Comparison of ENCODE assay signal across 22 cellular contexts in the genomic region with DNA sequence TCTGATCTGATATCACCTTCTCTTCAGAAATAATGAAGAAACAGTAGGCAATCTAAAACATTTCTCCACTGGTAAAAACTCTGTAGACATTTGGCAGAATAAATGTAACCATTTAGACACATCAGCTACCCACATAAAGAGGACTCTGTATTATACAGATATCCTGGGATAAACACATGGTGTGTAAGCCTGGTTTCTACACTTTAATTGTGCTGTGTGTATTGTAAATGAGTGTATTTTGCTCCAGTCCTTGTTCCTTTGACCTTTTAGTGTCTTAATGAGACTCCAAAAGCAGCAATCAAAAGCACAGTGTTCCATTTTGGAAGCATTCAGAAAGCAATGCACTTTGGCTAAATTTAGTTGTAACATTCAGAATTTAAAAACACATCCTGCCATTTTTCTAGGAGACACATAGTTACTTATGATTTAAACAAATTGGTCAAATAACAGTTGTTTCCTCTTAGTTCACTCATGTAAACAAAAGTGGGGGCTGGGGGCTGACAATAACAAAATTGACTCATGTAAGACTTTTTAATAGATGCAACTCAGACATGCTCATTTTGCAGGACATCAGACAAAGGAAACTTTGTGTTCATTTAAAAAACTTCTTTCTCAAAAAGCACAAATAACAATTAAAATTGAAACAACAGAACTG.
DNase-seq lines count a peak whose midpoint lies in the region; FAIRE-seq and TF ChIP-seq lines count a peak whose summit lies in the region.
"Had no signal": no experiment of that assay in that cellular context is flagged by ENCODE, and none has a peak within 500 bp of the region (broad histone marks: within the 10 kb centered on the region; RNA-seq: fewer than 3 reads in every experiment).

No MANE protein-coding gene starts in this region.

- H3K9me3 Mint-ChIP-seq in neural crest cell = peaks cover 4% of the 10 kb centered on the region
- no peaks in the 10 kb centered on the region for H3K9me3 Mint-ChIP-seq in activated CD4-positive, alpha-beta T cell treated with anti-CD3 and anti-CD28 coated beads, Interleukin-2, amount 10 ng/mL, durations not matched to agents 24 days and 14 days
- H3K9me3 Mint-ChIP-seq in CD8-positive, alpha-beta memory T cell = no peaks in the 10 kb centered on the region

- no peak overlapping the region for H3K27ac ChIP-seq in CD8-positive, alpha-beta memory T cell (ENCODE audit: low read depth, low read length)
- H3K27ac ChIP-seq: 22Rv1 had no signal

- peak overlapping the region; percentile 9 for H3K4me3 Mint-ChIP-seq in neural crest cell
- H3K4me3 Mint-ChIP-seq in activated CD4-positive, alpha-beta T cell treated with anti-CD3 and anti-CD28 coated beads, Interleukin-2, amount 10 ng/mL, durations not matched to agents 24 days and 14 days = no peak overlapping the region
- H3K4me3 Mint-ChIP-seq in CD8-positive, alpha-beta memory T cell = no peak overlapping the region

- peak; percentile 8 for DNase-seq in NCI-H748 (lab: John Stamatoyannopoulos, UW; ENCODE audit: unreplicated experiment)
- no peak for DNase-seq in NCI-H748 treated with DMSO at 0.1 percent for 48 hours (lab: John Stamatoyannopoulos, UW)
- no peak for DNase-seq in frontal cortex (ENCODE audit: low spot score in 2 of 2)
- DNase-seq in neural crest cell (ENCODE audit: low read depth, low spot score) = no peak
- DNase-seq in activated CD4-positive, alpha-beta T cell treated with anti-CD3 and anti-CD28 coated beads, Interleukin-2, amount 10 ng/mL, durations not matched to agents 24 days and 14 days = no peak
- DNase-seq in CD8-positive, alpha-beta memory T cell = no peak
- DNase-seq in DMS53 treated with DMSO at 0.1 percent for 48 hours (lab: John Stamatoyannopoulos, UW; ENCODE audit: unreplicated experiment) = no peak
- DNase-seq in AG08396 (ENCODE audit: low spot score) = no peak
- DNase-seq: ACHN, DMS79, Kasumi-1, NCI-H1694, NCI-H2081, NCI-H2171, NCI-H345, NCI-H524, OCI-M1, Right ventricle myocardium superior had no signal

- CTCF ChIA-PET in CD8-positive, alpha-beta memory T cell (lab: Charles Lee) = no interaction called here

- FAIRE-seq in frontal cortex (lab: Jason Lieb, UNC) = peak; percentile 10
- FAIRE-seq: D721Med, GM12878, H54 had no signal

- no peaks in the 10 kb centered on the region for H3K9me3 ChIP-seq in CD8-positive, alpha-beta memory T cell (ENCODE audit: low read length)

- H3K36me3 ChIP-seq in CD8-positive, alpha-beta memory T cell (ENCODE audit: insufficient read depth, low read length) = no peaks in the 10 kb centered on the region

- H3K36me3 Mint-ChIP-seq in neural crest cell (ENCODE audit: low read depth) = no peaks in the 10 kb centered on the region
- H3K36me3 Mint-ChIP-seq in activated CD4-positive, alpha-beta T cell treated with anti-CD3 and anti-CD28 coated beads, Interleukin-2, amount 10 ng/mL, durations not matched to agents 24 days and 14 days (ENCODE audit: low read depth) = no peaks in the 10 kb centered on the region
- H3K36me3 Mint-ChIP-seq in CD8-positive, alpha-beta memory T cell = no peaks in the 10 kb centered on the region

- H3K4me3 ChIP-seq in CD8-positive, alpha-beta memory T cell (ENCODE audit: low read length) = no peak overlapping the region
- H3K4me3 ChIP-seq: GM12878 had no signal

- intact Hi-C loops in activated CD4-positive, alpha-beta T cell treated with anti-CD3 and anti-CD28 coated beads, Interleukin-2, amount 10 ng/mL, durations not matched to agents 24 days and 14 days (cut with micrococcal nuclease) = no loop called here

- no peaks in the 10 kb centered on the region for H3K4me1 ChIP-seq in CD8-positive, alpha-beta memory T cell (ENCODE audit: insufficient read depth, low read length)

- POLR2A ChIA-PET in CD8-positive, alpha-beta memory T cell (lab: Charles Lee) = no interaction called here

- peak overlapping the region; percentile 85 for H3K27ac Mint-ChIP-seq in neural crest cell (ENCODE audit: unreplicated experiment)
- no peak overlapping the region for H3K27ac Mint-ChIP-seq in activated CD4-positive, alpha-beta T cell treated with anti-CD3 and anti-CD28 coated beads, Interleukin-2, amount 10 ng/mL, durations not matched to agents 24 days and 14 days
- no peak overlapping the region for H3K27ac Mint-ChIP-seq in CD8-positive, alpha-beta memory T cell

- no peaks in the 10 kb centered on the region for H3K27me3 Mint-ChIP-seq in neural crest cell (ENCODE audit: low read depth)
- H3K27me3 Mint-ChIP-seq in activated CD4-positive, alpha-beta T cell treated with anti-CD3 and anti-CD28 coated beads, Interleukin-2, amount 10 ng/mL, durations not matched to agents 24 days and 14 days = no peaks in the 10 kb centered on the region
- no peaks in the 10 kb centered on the region for H3K27me3 Mint-ChIP-seq in CD8-positive, alpha-beta memory T cell

- peaks cover 24% of the 10 kb centered on the region for H3K4me1 Mint-ChIP-seq in neural crest cell
- H3K4me1 Mint-ChIP-seq in activated CD4-positive, alpha-beta T cell treated with anti-CD3 and anti-CD28 coated beads, Interleukin-2, amount 10 ng/mL, durations not matched to agents 24 days and 14 days = no peaks in the 10 kb centered on the region
- no peaks in the 10 kb centered on the region for H3K4me1 Mint-ChIP-seq in CD8-positive, alpha-beta memory T cell

- TF ChIP-seq CTCF in neural crest cell (conservative IDR thresholded peaks at IDR 0.05) = no peak

- no peaks in the 10 kb centered on the region for H3K27me3 ChIP-seq in CD8-positive, alpha-beta memory T cell (ENCODE audit: insufficient read depth, low read length, poor library complexity, severe bottlenecking)
